ENCODE assay signal across 9 cellular contexts in genomic region chr1:47031059-47031458, GRCh38. TPM values are rescaled to one million over a fixed set of nuclear protein-coding genes. Genes with fewer than 3 reads are reported as not detected.
DNase-seq lines count a peak whose midpoint lies in the region; ATAC-seq, FAIRE-seq and TF ChIP-seq lines count a peak whose summit lies in the region.
"Had no signal": no experiment of that assay in that cellular context is flagged by ENCODE, and none has a peak within 500 bp of the region (broad histone marks: within the 10 kb centered on the region; RNA-seq: fewer than 3 reads in every experiment).

No MANE protein-coding gene starts in this region.

- no peak for ATAC-seq in GM18873 (IDR thresholded peaks at IDR 0.05; ENCODE audit: low FRiP score, unreplicated experiment)

- H3K27me3 ChIP-seq in MG63: no peaks in the 10 kb centered on the region
- H3K27me3 ChIP-seq in bronchial epithelial cell (ENCODE audit: control insufficient read depth, insufficient read depth, low read length): no peaks in the 10 kb centered on the region
- peaks cover 2% of the 10 kb centered on the region for H3K27me3 ChIP-seq in kidney epithelial cell (ENCODE audit: control insufficient read depth, insufficient read depth, low read length)
- H3K27me3 ChIP-seq in thyroid gland: no peaks in the 10 kb centered on the region

- peaks cover 0 to 4% of the 10 kb centered on the region in 2 donors for H3K4me1 ChIP-seq in thyroid gland

- no peak for TF ChIP-seq POLR2A in thyroid gland (IDR thresholded peaks at IDR 0.05)

- no peak for FAIRE-seq in bronchial epithelial cell (lab: Jason Lieb, UNC)

- H3K9me3 ChIP-seq in MG63 (no peaks in the 10 kb centered on the region), thyroid gland (no peaks in the 10 kb centered on the region)

- H3K27ac ChIP-seq in thyroid gland (peak overlapping the region in 2 of 3 donors; percentile 34 to 35), caudate nucleus (ENCODE audit: low read depth, low read length) (no peak overlapping the region)

- intact Hi-C loops in thyroid gland (cut with DNase I): no loop called here

- H3K4me3 ChIP-seq in MG63: no peak overlapping the region
- no peak overlapping the region for H3K4me3 ChIP-seq in bronchial epithelial cell (ENCODE audit: low read depth, low read length)
- no peak overlapping the region for H3K4me3 ChIP-seq in kidney epithelial cell (ENCODE audit: low read depth, low read length)
- H3K4me3 ChIP-seq in thyroid gland (replicated peaks in 1 of 3): no peak overlapping the region

- H3K36me3 ChIP-seq in MG63 (no peaks in the 10 kb centered on the region), bronchial epithelial cell (ENCODE audit: control insufficient read depth, insufficient read depth, low read length) (no peaks in the 10 kb centered on the region), kidney epithelial cell (ENCODE audit: control insufficient read depth, insufficient read depth, low read length) (no peaks in the 10 kb centered on the region), thyroid gland (no peaks in the 10 kb centered on the region)

- WGBS in thyroid gland, 2 donors: 55 to 64% methylated on average over 3 of the region's 3 CpGs

- peak; percentile 55 for DNase-seq in MG63
- DNase-seq in bronchial epithelial cell (ENCODE audit: low read depth): peak; percentile 87
- peak; percentile 14 for DNase-seq in kidney epithelial cell (ENCODE audit: low read depth)
- DNase-seq in thyroid gland: no peak
- DNase-seq in caudate nucleus (lab: John Stamatoyannopoulos, UW): no peak
- no peak for DNase-seq in MV-4-11 (lab: John Stamatoyannopoulos, UW)
- DNase-seq: activated gamma-delta T cell treated with Interleukin-2 at 50 U/mL for 16 hours, NCI-H1105 had no signal

- no peak for TF ChIP-seq CTCF in bronchial epithelial cell (IDR thresholded peaks at IDR 0.05; ENCODE audit: insufficient read depth, low read length, severe bottlenecking)
- TF ChIP-seq CTCF in kidney epithelial cell (IDR thresholded peaks at IDR 0.05; ENCODE audit: insufficient read depth, low read length, poor library complexity, severe bottlenecking): no peak
- TF ChIP-seq CTCF in thyroid gland (IDR thresholded peaks at IDR 0.05): no peak

RNA-seq across cellular contexts. Expression of gene CYP4X1, which starts 7.6 kb away (rescaled TPM):
- 1.3 TPM in 1 of 2 replicates, not detected in the other for total RNA-seq in MG63 (2014; rRNA removed; shearing (Covaris generic); ENCODE audit: low replicate concordance)
- under 0.01 and 0.13 TPM in 2 replicates for total RNA-seq in bronchial epithelial cell
- total RNA-seq in kidney epithelial cell: 0.34 TPM in 1 of 2 replicates, not detected in the other
- 1 to 10 TPM; 4.3 to 8.1 (median 6.8) TPM for total RNA-seq in thyroid gland

RNA-seq across cellular contexts. Expression of gene CYP4Z1, which starts 36.0 kb away (rescaled TPM):
- not detected in 2 replicates for total RNA-seq in MG63 (2014; rRNA removed; shearing (Covaris generic); ENCODE audit: low replicate concordance)
- total RNA-seq in bronchial epithelial cell (not detected in 2 replicates), kidney epithelial cell (not detected in 2 replicates), thyroid gland (1 to 10 TPM in 3 of 4 donors, under 1 TPM in 1; 0.39 to 1.7 (median 1.4) TPM)

Comparison
In these comparisons a context has a peak if more than half of its experiments do, and no peak if none do; other contexts are left out.
1. DNase-seq: peak in MG63 (single experiment), bronchial epithelial cell (single experiment) and kidney epithelial cell (single experiment); none in thyroid gland (0 of 2), caudate nucleus (0 of 61) and MV-4-11 (single experiment).